Comparison of ENCODE assay signal across 37 cellular contexts in the genomic region with DNA sequence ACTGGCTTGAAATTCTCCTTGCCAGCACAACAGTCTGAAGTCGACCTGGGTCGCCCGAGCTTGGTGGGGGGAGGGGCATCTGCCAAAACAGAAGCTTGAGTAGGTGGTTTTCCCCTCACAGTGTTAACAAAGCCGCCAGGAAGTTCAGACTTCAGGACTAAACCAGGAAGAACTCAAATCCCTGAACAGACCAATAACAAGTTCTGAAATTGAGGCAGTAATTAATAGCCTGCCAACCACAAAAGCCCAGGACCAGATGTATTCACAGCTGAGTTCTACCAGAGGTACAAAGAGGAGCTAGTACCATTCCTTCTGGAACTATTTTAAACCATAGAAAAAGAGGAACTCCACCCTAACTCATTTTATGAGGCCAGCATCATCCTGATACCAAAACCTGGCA. TPM values are rescaled to one million over a fixed set of nuclear protein-coding genes. Genes with fewer than 3 reads are reported as not detected.
"Had no signal": no experiment of that assay in that cellular context is flagged by ENCODE, and none has a peak within 500 bp of the region (broad histone marks: within the 10 kb centered on the region; RNA-seq: fewer than 3 reads in every experiment).

No MANE protein-coding gene starts in this region.

- H3K36me3 Mint-ChIP-seq: activated naive CD4-positive, alpha-beta T cell treated with anti-CD3 and anti-CD28 coated beads, Interleukin-2, amount 10 ng/mL, durations not matched to agents 7 days and 5 days; activated naive CD4-positive, alpha-beta T cell treated with anti-CD3 and anti-CD28 coated beads, Interleukin-2, amount 50 U/mL, for 72 hours; activated naive CD8-positive, alpha-beta T cell treated with anti-CD3 and anti-CD28 coated beads, Interleukin-2, amount 10 ng/mL, durations not matched to agents 7 days and 5 days had no signal

- FAIRE-seq: bronchial epithelial cell had no signal

- H3K4me1 ChIP-seq: ascending aorta, esophagus muscularis mucosa, gastroesophageal sphincter, heart right ventricle had no signal

- H3K4me3 ChIP-seq: ascending aorta, coronary artery, esophagus muscularis mucosa, gastroesophageal sphincter, heart right ventricle had no signal

- H3K4me3 Mint-ChIP-seq: activated CD4-positive, alpha-beta memory T cell treated with anti-CD3 and anti-CD28 coated beads, Interleukin-2, amount 10 ng/mL, durations not matched to agents 7 days and 5 days; activated CD4-positive, alpha-beta T cell treated with anti-CD3 and anti-CD28 coated beads, Interleukin-2, amount 10 ng/mL, durations not matched to agents 7 days and 5 days; activated naive CD4-positive, alpha-beta T cell treated with anti-CD3 and anti-CD28 coated beads, Interleukin-2, amount 10 ng/mL, durations not matched to agents 7 days and 5 days; activated naive CD8-positive, alpha-beta T cell treated with anti-CD3 and anti-CD28 coated beads, Interleukin-2, amount 10 ng/mL, durations not matched to agents 7 days and 5 days; activated T-cell treated with anti-CD3 and anti-CD28 coated beads, Interleukin-2, amount 50 U/mL, for 24 hours; activated T-cell treated with anti-CD3 and anti-CD28 coated beads, Interleukin-2, amount 50 U/mL, for 72 hours; central memory CD8-positive, alpha-beta T cell; dendritic cell treated with granulocyte-macrophage colony-stimulating factor and Interleukin-4, amounts not matched to agents 40 ng/mL and 50 ng/mL, for 4 days; effector memory CD8-positive, alpha-beta T cell; T-helper 17 cell; T-helper 2 cell treated with Interferon-gamma antibody and Interleukin-4, amounts not matched to agents 5 μg/mL and 100 μg/mL, for 36 hours had no signal

- H3K9me3 Mint-ChIP-seq: activated CD4-positive, alpha-beta memory T cell treated with anti-CD3 and anti-CD28 coated beads, Interleukin-2, amount 10 ng/mL, durations not matched to agents 7 days and 5 days; activated CD4-positive, alpha-beta T cell treated with anti-CD3 and anti-CD28 coated beads, Interleukin-2, amount 10 ng/mL, durations not matched to agents 7 days and 5 days; activated naive CD4-positive, alpha-beta T cell treated with anti-CD3 and anti-CD28 coated beads, Interleukin-2, amount 10 ng/mL, durations not matched to agents 7 days and 5 days; activated naive CD8-positive, alpha-beta T cell treated with anti-CD3 and anti-CD28 coated beads, Interleukin-2, amount 10 ng/mL, durations not matched to agents 7 days and 5 days; activated T-cell treated with anti-CD3 and anti-CD28 coated beads, Interleukin-2, amount 50 U/mL, for 24 hours; central memory CD8-positive, alpha-beta T cell; effector memory CD8-positive, alpha-beta T cell; T-helper 2 cell treated with Interferon-gamma antibody and Interleukin-4, amounts not matched to agents 5 μg/mL and 100 μg/mL, for 36 hours had no signal

- H3K4me1 Mint-ChIP-seq: activated CD4-positive, alpha-beta memory T cell treated with anti-CD3 and anti-CD28 coated beads, Interleukin-2, amount 10 ng/mL, durations not matched to agents 7 days and 5 days; activated CD4-positive, alpha-beta T cell treated with anti-CD3 and anti-CD28 coated beads, Interleukin-2, amount 10 ng/mL, durations not matched to agents 7 days and 5 days; activated naive CD4-positive, alpha-beta T cell treated with anti-CD3 and anti-CD28 coated beads, Interleukin-2, amount 10 ng/mL, durations not matched to agents 7 days and 5 days; activated naive CD8-positive, alpha-beta T cell treated with anti-CD3 and anti-CD28 coated beads, Interleukin-2, amount 10 ng/mL, durations not matched to agents 7 days and 5 days; central memory CD8-positive, alpha-beta T cell; T-helper 17 cell had no signal

- H3K27me3 Mint-ChIP-seq: activated naive CD4-positive, alpha-beta T cell treated with anti-CD3 and anti-CD28 coated beads, Interleukin-2, amount 10 ng/mL, durations not matched to agents 7 days and 5 days; dendritic cell treated with granulocyte-macrophage colony-stimulating factor and Interleukin-4, amounts not matched to agents 40 ng/mL and 50 ng/mL, for 4 days had no signal

- DNase-seq: activated CD4-positive, alpha-beta memory T cell treated with anti-CD3 and anti-CD28 coated beads, Interleukin-2, amount 10 ng/mL, durations not matched to agents 7 days and 5 days; activated CD4-positive, alpha-beta T cell treated with anti-CD3 and anti-CD28 coated beads for 1 hour; activated CD4-positive, alpha-beta T cell treated with anti-CD3 and anti-CD28 coated beads for 4 hours; activated CD4-positive, alpha-beta T cell treated with anti-CD3 and anti-CD28 coated beads, Interleukin-2, amount 10 ng/mL, durations not matched to agents 7 days and 5 days; activated CD4-positive, alpha-beta T cell treated with anti-CD3 and anti-CD28 coated beads, Interleukin-2, amount 50 U/mL, for 4 hours; activated CD4-positive, CD25-positive, alpha-beta regulatory T cell; activated CD8-positive, alpha-beta memory T cell treated with anti-CD3 and anti-CD28 coated beads, Interleukin-2, amount 50 U/mL, for 48 hours; activated gamma-delta T cell; activated naive CD4-positive, alpha-beta T cell; activated naive CD4-positive, alpha-beta T cell treated with anti-CD3 and anti-CD28 coated beads, Interleukin-2, amount 10 ng/mL, durations not matched to agents 7 days and 5 days; activated naive CD8-positive, alpha-beta T cell treated with anti-CD3 and anti-CD28 coated beads, Interleukin-2, amount 10 ng/mL, durations not matched to agents 7 days and 5 days; activated T-cell treated with anti-CD3 and anti-CD28 coated beads for 4 hours; activated T-cell treated with anti-CD3 and anti-CD28 coated beads, Interleukin-2, amount 50 U/mL, for 24 hours; activated T-cell treated with anti-CD3 and anti-CD28 coated beads, Interleukin-2, amount 50 U/mL, for 72 hours; brain microvascular endothelial cell; effector CD4-positive, alpha-beta T cell; effector memory CD8-positive, alpha-beta T cell; erythroblast; foreskin melanocyte; heart right ventricle; T-helper 1 cell; T-helper 17 cell; T1000 had no signal

- ATAC-seq: activated naive CD4-positive, alpha-beta T cell treated with anti-CD3 and anti-CD28 coated beads, Interleukin-2, amount 50 U/mL, for 72 hours; activated T-cell treated with anti-CD3 and anti-CD28 coated beads, Interleukin-2, amount 50 U/mL, for 72 hours; effector memory CD8-positive, alpha-beta T cell; gastroesophageal sphincter; heart right ventricle; T-helper 17 cell had no signal

- H3K36me3 ChIP-seq: ascending aorta, brain microvascular endothelial cell, esophagus muscularis mucosa, gastroesophageal sphincter, heart right ventricle had no signal

- H3K27ac Mint-ChIP-seq: activated CD4-positive, alpha-beta memory T cell treated with anti-CD3 and anti-CD28 coated beads, Interleukin-2, amount 10 ng/mL, durations not matched to agents 7 days and 5 days; activated CD4-positive, alpha-beta T cell treated with anti-CD3 and anti-CD28 coated beads, Interleukin-2, amount 10 ng/mL, durations not matched to agents 7 days and 5 days; activated naive CD4-positive, alpha-beta T cell treated with anti-CD3 and anti-CD28 coated beads, Interleukin-2, amount 10 ng/mL, durations not matched to agents 7 days and 5 days; activated naive CD4-positive, alpha-beta T cell treated with anti-CD3 and anti-CD28 coated beads, Interleukin-2, amount 50 U/mL, for 72 hours; activated naive CD8-positive, alpha-beta T cell treated with anti-CD3 and anti-CD28 coated beads, Interleukin-2, amount 10 ng/mL, durations not matched to agents 7 days and 5 days; activated T-cell treated with anti-CD3 and anti-CD28 coated beads, Interleukin-2, amount 50 U/mL, for 24 hours; activated T-cell treated with anti-CD3 and anti-CD28 coated beads, Interleukin-2, amount 50 U/mL, for 72 hours; dendritic cell treated with granulocyte-macrophage colony-stimulating factor and Interleukin-4, amounts not matched to agents 40 ng/mL and 50 ng/mL, for 4 days; effector memory CD8-positive, alpha-beta T cell; T-helper 17 cell; T-helper 2 cell treated with Interferon-gamma antibody and Interleukin-4, amounts not matched to agents 5 μg/mL and 100 μg/mL, for 36 hours had no signal

- H3K9me3 ChIP-seq: ascending aorta had no signal

- H3K27me3 ChIP-seq: ascending aorta, brain microvascular endothelial cell, esophagus muscularis mucosa, gastroesophageal sphincter, heart right ventricle had no signal

- H3K27ac ChIP-seq: ascending aorta, brain microvascular endothelial cell, coronary artery, esophagus muscularis mucosa, gastroesophageal sphincter, heart right ventricle had no signal

RNA-seq across cellular contexts. Expression of a gene that starts 45.3 kb away (rescaled TPM):
- total RNA-seq: activated CD4-positive, alpha-beta memory T cell treated with anti-CD3 and anti-CD28 coated beads, Interleukin-2, amount 10 ng/mL, durations not matched to agents 7 days and 5 days; activated CD4-positive, alpha-beta T cell treated with anti-CD3 and anti-CD28 coated beads, Interleukin-2, amount 10 ng/mL, durations not matched to agents 7 days and 5 days; activated naive CD4-positive, alpha-beta T cell treated with anti-CD3 and anti-CD28 coated beads, Interleukin-2, amount 50 U/mL, for 72 hours; activated naive CD8-positive, alpha-beta T cell treated with anti-CD3 and anti-CD28 coated beads, Interleukin-2, amount 10 ng/mL, durations not matched to agents 7 days and 5 days; activated T-cell treated with anti-CD3 and anti-CD28 coated beads, Interleukin-2, amount 50 U/mL, for 72 hours; ascending aorta; bronchial epithelial cell; cardiac septum; cerebellum; esophagus muscularis mucosa; fibroblast of lung; fibroblast of villous mesenchyme; gastroesophageal sphincter; glomerular endothelial cell; heart right ventricle; T-helper 17 cell had no signal
- polyA plus RNA-seq: fibroblast of lung, heart right ventricle had no signal
